Comparison of ENCODE assay signal across 16 cellular contexts in genomic region chr2:219609149-219609750, GRCh38. TPM values are rescaled to one million over a fixed set of nuclear protein-coding genes. Genes with fewer than 3 reads are reported as not detected.
"Had no signal": no experiment of that assay in that cellular context is flagged by ENCODE, and none has a peak within 500 bp of the region (broad histone marks: within the 10 kb centered on the region; RNA-seq: fewer than 3 reads in every experiment).

No MANE protein-coding gene starts in this region.

- H3K27ac Mint-ChIP-seq: activated naive CD4-positive, alpha-beta T cell treated with anti-CD3 and anti-CD28 coated beads, Interleukin-2, amount 10 ng/mL, durations not matched to agents 7 days and 5 days; naive B cell; progenitor cell of endocrine pancreas; stimulated activated naive CD8-positive, alpha-beta T cell treated with anti-CD3 and anti-CD28 coated beads, Interleukin-15, Interleukin-2, amounts not matched to agents 100 ng/mL and 50 ng/mL, for 24 hours; T-helper 2 cell treated with Interferon-gamma antibody and Interleukin-4, amounts not matched to agents 5 μg/mL and 100 μg/mL, for 36 hours had no signal

- H3K36me3 ChIP-seq: cardiac muscle cell had no signal

- H3K4me3 Mint-ChIP-seq: activated naive CD4-positive, alpha-beta T cell treated with anti-CD3 and anti-CD28 coated beads, Interleukin-2, amount 10 ng/mL, durations not matched to agents 7 days and 5 days; stimulated activated naive CD8-positive, alpha-beta T cell treated with anti-CD3 and anti-CD28 coated beads, Interleukin-15, Interleukin-2, amounts not matched to agents 100 ng/mL and 50 ng/mL, for 24 hours; T-helper 2 cell treated with Interferon-gamma antibody and Interleukin-4, amounts not matched to agents 5 μg/mL and 100 μg/mL, for 36 hours had no signal

- FAIRE-seq: astrocyte, colon had no signal

- H3K27me3 Mint-ChIP-seq: activated naive CD4-positive, alpha-beta T cell treated with anti-CD3 and anti-CD28 coated beads, Interleukin-2, amount 10 ng/mL, durations not matched to agents 7 days and 5 days; naive B cell; progenitor cell of endocrine pancreas; stimulated activated naive CD8-positive, alpha-beta T cell treated with anti-CD3 and anti-CD28 coated beads, Interleukin-15, Interleukin-2, amounts not matched to agents 100 ng/mL and 50 ng/mL, for 24 hours had no signal

- H3K9me3 Mint-ChIP-seq: activated naive CD4-positive, alpha-beta T cell treated with anti-CD3 and anti-CD28 coated beads, Interleukin-2, amount 10 ng/mL, durations not matched to agents 7 days and 5 days; naive B cell; stimulated activated naive CD8-positive, alpha-beta T cell treated with anti-CD3 and anti-CD28 coated beads, Interleukin-15, Interleukin-2, amounts not matched to agents 100 ng/mL and 50 ng/mL, for 24 hours; T-helper 2 cell treated with Interferon-gamma antibody and Interleukin-4, amounts not matched to agents 5 μg/mL and 100 μg/mL, for 36 hours had no signal

- H3K4me1 ChIP-seq: foreskin keratinocyte, right lobe of liver had no signal

- H3K4me2 ChIP-seq: smooth muscle cell had no signal

- H3K4me3 ChIP-seq: cardiac muscle cell, right lobe of liver, smooth muscle cell had no signal

- DNase-seq: activated CD4-positive, CD25-positive, alpha-beta regulatory T cell; activated naive CD4-positive, alpha-beta T cell treated with anti-CD3 and anti-CD28 coated beads, Interleukin-2, amount 10 ng/mL, durations not matched to agents 7 days and 5 days; foreskin keratinocyte; mammary epithelial cell; naive B cell; right lobe of liver had no signal

- ATAC-seq: foreskin keratinocyte, right lobe of liver had no signal

- H3K27me3 ChIP-seq: cardiac muscle cell, foreskin keratinocyte, right lobe of liver had no signal

- H3K27ac ChIP-seq: cardiac muscle cell, foreskin keratinocyte, right lobe of liver had no signal

- H3K9me3 ChIP-seq: right lobe of liver had no signal

RNA-seq across cellular contexts. Expression of gene INHA, which starts 37.1 kb away (rescaled TPM):
- total RNA-seq: activated CD8-positive, alpha-beta memory T cell treated with anti-CD3 and anti-CD28 coated beads for 36 hours; mononuclear cell; right lobe of liver; temporal lobe had no signal
